Comparison of ENCODE assay signal across 8 cellular contexts in the genomic region with DNA sequence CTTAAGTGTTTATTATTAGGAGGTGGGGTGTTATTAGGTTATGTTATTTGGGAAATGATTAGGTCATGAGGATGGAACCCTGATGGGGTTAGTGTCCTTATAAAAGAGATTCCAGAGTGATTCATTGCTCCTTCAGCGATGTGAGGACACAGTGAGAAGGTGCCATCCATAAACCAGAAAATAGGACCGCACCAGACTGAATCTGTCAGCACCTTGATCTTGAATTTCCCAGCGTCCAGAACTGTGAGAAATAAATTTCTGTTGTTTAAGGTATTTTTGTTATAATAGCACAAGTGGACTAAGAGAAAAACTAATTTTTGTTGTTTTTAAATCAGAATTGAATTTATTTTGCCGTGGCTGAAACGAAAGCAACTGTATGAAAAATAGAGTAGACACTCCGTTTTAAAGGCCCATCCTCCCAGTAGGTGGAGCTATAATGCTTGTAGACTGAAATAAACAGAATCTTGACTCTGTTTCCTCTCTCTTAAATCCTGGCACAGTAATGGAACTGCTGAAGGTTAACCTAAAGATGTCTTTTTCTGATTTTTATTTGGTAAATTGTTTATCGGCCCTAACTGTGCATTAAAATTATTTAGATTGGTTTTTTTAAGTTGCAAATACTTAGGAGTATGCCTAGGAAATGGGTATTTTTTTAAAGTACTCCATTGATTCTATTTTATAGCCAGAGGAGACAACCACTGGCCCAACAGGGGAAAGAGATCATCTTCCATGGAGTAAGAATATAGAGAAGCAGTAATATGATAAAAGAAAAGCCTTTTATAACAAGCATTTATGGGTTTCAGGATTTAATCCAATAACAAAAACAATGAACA.
DNase-seq lines count a peak whose midpoint lies in the region; ATAC-seq and TF ChIP-seq lines count a peak whose summit lies in the region.

No MANE protein-coding gene starts in this region.

- no peaks in the 10 kb centered on the region for H3K36me3 ChIP-seq in SJCRH30
- H3K36me3 ChIP-seq in transverse colon: no peaks in the 10 kb centered on the region

- DNase-seq in activated CD4-positive, alpha-beta T cell treated with anti-CD3 and anti-CD28 coated beads for 4 hours: peak; percentile 2 to 9
- DNase-seq in activated CD4-positive, alpha-beta T cell treated with anti-CD3 and anti-CD28 coated beads for 1 hour: no peak
- DNase-seq in SJCRH30: peak; percentile 48 to 78
- DNase-seq in coronary artery (ENCODE audit: low spot score): no peak
- peak; percentile 65 to 76 for DNase-seq in lung microvascular endothelial cell (ENCODE audit: low read depth in 2 of 2)
- DNase-seq in transverse colon: no peak

- intact Hi-C loops in transverse colon (cut with DNase I; ENCODE audit: low total_unique reads): no loop called here

- no peaks in the 10 kb centered on the region for H3K9me3 ChIP-seq in SJCRH30 (replicated peaks)
- no peaks in the 10 kb centered on the region for H3K9me3 ChIP-seq in transverse colon

- in situ Hi-C loops in transverse colon (cut with MboI; ENCODE audit: low pct_ligation_motif_present in 1 of 4, low pct_unique_long_range_greater_than_20kb in 1 of 4, low sequenced_read_pairs in 3 of 4): loop anchor here in 3 of 4 donors (10.0 to 25.0 kb wide), 2 partner anchors 310 to 313 kb away; no protein-coding TSS in a partner anchor

- TF ChIP-seq POLR2A in transverse colon (IDR thresholded peaks at IDR 0.05): no peak

- H3K4me3 ChIP-seq in SJCRH30: peak overlapping the region; percentile 41
- H3K4me3 ChIP-seq in coronary artery: peak overlapping the region; percentile 60
- peak overlapping the region in 3 of 4 donors; percentile 1 to 39 (median 11) for H3K4me3 ChIP-seq in transverse colon

- H3K27ac ChIP-seq in SJCRH30: no peak overlapping the region
- H3K27ac ChIP-seq in coronary artery: no peak overlapping the region
- no peak overlapping the region for H3K27ac ChIP-seq in transverse colon

- H3K27me3 ChIP-seq in SJCRH30 (no peaks in the 10 kb centered on the region), transverse colon (no peaks in the 10 kb centered on the region)

- TF ChIP-seq EP300 in Ishikawa (IDR thresholded peaks at IDR 0.05; ENCODE audit: borderline replicate concordance) (no peak), transverse colon (IDR thresholded peaks at IDR 0.05; ENCODE audit: low read depth) (no peak)

- TF ChIP-seq CTCF in coronary artery (IDR thresholded peaks at IDR 0.05) (peak; percentile 56), transverse colon (IDR thresholded peaks at IDR 0.05) (peak; percentile 18 to 47 (median 34))

- peak; percentile 71 for TF ChIP-seq RAD21 in Ishikawa (IDR thresholded peaks at IDR 0.05; ENCODE audit: low read depth)

- WGBS in transverse colon (ENCODE audit: low coverage in 1 of 2), 2 donors: 21 to 23% methylated on average over 6 to 7 of the region's 7 CpGs

- no peaks in the 10 kb centered on the region; the same call in 1 of the 2 replicates for H3K4me1 ChIP-seq in SJCRH30
- no peaks in the 10 kb centered on the region for H3K4me1 ChIP-seq in transverse colon

- ATAC-seq in GM21619 (IDR thresholded peaks at IDR 0.05; ENCODE audit: unreplicated experiment): peak; percentile 84

TF ChIP-seq in Ishikawa, 13 proteins besides CTCF, POLR2A, EP300 and RAD21:
- TF ChIP-seq TAF1 (IDR thresholded peaks at IDR 0.05; ENCODE audit: low read depth) (no peak), CREB1 (IDR thresholded peaks at IDR 0.05; ENCODE audit: low read depth) (no peak), NFIC (IDR thresholded peaks at IDR 0.05) (no peak), YY1 (IDR thresholded peaks at IDR 0.05; ENCODE audit: low read depth) (no peak), ZBTB7A (IDR thresholded peaks at IDR 0.05; ENCODE audit: low read depth) (no peak), TCF12 (IDR thresholded peaks at IDR 0.05; ENCODE audit: low read depth) (no peak), CEBPB (IDR thresholded peaks at IDR 0.05) (no peak), TEAD4 (IDR thresholded peaks at IDR 0.05) (no peak), EGR1 (IDR thresholded peaks at IDR 0.05) (no peak), FOXM1 (IDR thresholded peaks at IDR 0.05; ENCODE audit: borderline replicate concordance, low read depth) (no peak)
- TF ChIP-seq, protein P1, sequence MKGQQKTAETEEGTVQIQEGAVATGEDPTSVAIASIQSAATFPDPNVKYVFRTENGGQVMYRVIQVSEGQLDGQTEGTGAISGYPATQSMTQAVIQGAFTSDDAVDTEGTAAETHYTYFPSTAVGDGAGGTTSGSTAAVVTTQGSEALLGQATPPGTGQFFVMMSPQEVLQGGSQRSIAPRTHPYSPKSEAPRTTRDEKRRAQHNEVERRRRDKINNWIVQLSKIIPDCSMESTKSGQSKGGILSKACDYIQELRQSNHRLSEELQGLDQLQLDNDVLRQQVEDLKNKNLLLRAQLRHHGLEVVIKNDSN (IDR thresholded peaks at IDR 0.05): no peak
- TF ChIP-seq, protein P2, sequence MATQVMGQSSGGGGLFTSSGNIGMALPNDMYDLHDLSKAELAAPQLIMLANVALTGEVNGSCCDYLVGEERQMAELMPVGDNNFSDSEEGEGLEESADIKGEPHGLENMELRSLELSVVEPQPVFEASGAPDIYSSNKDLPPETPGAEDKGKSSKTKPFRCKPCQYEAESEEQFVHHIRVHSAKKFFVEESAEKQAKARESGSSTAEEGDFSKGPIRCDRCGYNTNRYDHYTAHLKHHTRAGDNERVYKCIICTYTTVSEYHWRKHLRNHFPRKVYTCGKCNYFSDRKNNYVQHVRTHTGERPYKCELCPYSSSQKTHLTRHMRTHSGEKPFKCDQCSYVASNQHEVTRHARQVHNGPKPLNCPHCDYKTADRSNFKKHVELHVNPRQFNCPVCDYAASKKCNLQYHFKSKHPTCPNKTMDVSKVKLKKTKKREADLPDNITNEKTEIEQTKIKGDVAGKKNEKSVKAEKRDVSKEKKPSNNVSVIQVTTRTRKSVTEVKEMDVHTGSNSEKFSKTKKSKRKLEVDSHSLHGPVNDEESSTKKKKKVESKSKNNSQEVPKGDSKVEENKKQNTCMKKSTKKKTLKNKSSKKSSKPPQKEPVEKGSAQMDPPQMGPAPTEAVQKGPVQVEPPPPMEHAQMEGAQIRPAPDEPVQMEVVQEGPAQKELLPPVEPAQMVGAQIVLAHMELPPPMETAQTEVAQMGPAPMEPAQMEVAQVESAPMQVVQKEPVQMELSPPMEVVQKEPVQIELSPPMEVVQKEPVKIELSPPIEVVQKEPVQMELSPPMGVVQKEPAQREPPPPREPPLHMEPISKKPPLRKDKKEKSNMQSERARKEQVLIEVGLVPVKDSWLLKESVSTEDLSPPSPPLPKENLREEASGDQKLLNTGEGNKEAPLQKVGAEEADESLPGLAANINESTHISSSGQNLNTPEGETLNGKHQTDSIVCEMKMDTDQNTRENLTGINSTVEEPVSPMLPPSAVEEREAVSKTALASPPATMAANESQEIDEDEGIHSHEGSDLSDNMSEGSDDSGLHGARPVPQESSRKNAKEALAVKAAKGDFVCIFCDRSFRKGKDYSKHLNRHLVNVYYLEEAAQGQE (IDR thresholded peaks at IDR 0.05; ENCODE audit: low read depth): no peak
- TF ChIP-seq, protein P3, sequence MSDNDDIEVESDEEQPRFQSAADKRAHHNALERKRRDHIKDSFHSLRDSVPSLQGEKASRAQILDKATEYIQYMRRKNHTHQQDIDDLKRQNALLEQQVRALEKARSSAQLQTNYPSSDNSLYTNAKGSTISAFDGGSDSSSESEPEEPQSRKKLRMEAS (IDR thresholded peaks at IDR 0.05): no peak

Comparison
In these comparisons a context has a peak if more than half of its experiments do, and no peak if none do; other contexts are left out.
1. DNase-seq: peak in activated CD4-positive, alpha-beta T cell treated with anti-CD3 and anti-CD28 coated beads for 4 hours (2 of 2), SJCRH30 (2 of 2) and lung microvascular endothelial cell (2 of 2); none in activated CD4-positive, alpha-beta T cell treated with anti-CD3 and anti-CD28 coated beads for 1 hour (single experiment), coronary artery (single experiment) and transverse colon (single experiment).
2. Peak in every context shown above with its lines, with median percentiles within 50 percentile points of each other: H3K4me3 ChIP-seq.